Comparison of ENCODE assay signal across 1 cellular context in the genomic region with DNA sequence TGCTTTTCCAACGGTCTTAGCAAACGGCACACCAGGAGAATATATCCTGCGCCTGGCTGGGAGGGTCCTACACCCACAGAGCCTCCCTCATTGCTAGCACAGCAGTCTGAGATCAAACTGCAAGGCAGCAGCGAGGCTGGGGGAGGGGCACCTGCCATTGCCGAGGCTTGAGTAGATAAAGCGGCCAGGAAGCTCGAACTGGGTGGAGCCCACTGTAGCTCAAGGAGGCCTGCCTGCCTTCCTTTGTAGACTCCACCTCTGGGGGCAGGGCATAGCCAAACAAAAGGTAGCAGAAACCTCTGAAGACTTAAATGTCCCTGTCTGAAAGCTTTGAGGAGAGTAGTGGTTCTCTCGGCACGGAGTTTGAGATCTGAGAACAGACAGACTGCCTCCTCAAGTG. TPM values are rescaled to one million over a fixed set of nuclear protein-coding genes. Genes with fewer than 3 reads are reported as not detected.
"Had no signal": no experiment of that assay in that cellular context is flagged by ENCODE, and none has a peak within 500 bp of the region (broad histone marks: within the 10 kb centered on the region; RNA-seq: fewer than 3 reads in every experiment).

No MANE protein-coding gene starts in this region.

RNA-seq across cellular contexts. Expression of gene HPDL, which starts 41.8 kb away (rescaled TPM):
- total RNA-seq: G401 had no signal
